9 cellular contexts compared by ENCODE assay signal in the genomic region with DNA sequence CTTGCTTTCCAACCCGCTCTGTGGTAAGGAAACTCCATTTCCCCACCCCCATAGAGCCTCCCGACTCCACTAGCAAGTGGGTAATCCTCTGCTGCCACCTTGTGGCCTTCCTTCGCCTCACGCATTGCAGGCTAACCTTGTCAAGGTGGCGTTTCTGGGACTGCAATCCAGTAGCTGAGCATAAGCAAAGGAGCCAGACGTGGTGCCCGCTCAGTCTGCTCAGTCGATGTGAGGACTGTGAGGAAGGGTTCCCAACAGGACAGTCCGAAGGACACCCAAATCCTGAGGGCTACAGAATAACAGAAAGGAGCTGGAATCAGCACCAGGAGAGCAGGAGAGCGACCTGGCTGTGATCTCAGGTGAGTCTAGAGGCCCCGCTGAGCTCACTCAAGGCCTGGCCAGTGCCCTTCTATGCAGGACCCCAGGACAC.
DNase-seq lines count a peak whose midpoint lies in the region; ATAC-seq and TF ChIP-seq lines count a peak whose summit lies in the region.
"Had no signal": no experiment of that assay in that cellular context is flagged by ENCODE, and none has a peak within 500 bp of the region (broad histone marks: within the 10 kb centered on the region; RNA-seq: fewer than 3 reads in every experiment).

No MANE protein-coding gene starts in this region.

- H2AFZ ChIP-seq in hepatocyte, result no peak overlapping the region
- no peak overlapping the region for H2AFZ ChIP-seq in smooth muscle cell (ENCODE audit: low read depth)

- no peaks in the 10 kb centered on the region for H3K9me3 ChIP-seq in hepatocyte (ENCODE audit: low read depth)
- no peaks in the 10 kb centered on the region for H3K9me3 ChIP-seq in smooth muscle cell (replicated peaks; ENCODE audit: low read depth)
- H3K9me3 ChIP-seq: BLaER1 treated with 17β-estradiol and CSF1 and Interleukin-3, amounts not matched to agents 10 nM and 100 nM had no signal

- H4K20me1 ChIP-seq in hepatocyte (ENCODE audit: insufficient read depth, poor library complexity, severe bottlenecking), result no peaks in the 10 kb centered on the region
- H4K20me1 ChIP-seq in smooth muscle cell (ENCODE audit: low read depth), result no peaks in the 10 kb centered on the region
- H4K20me1 ChIP-seq: BLaER1 treated with 17β-estradiol and CSF1 and Interleukin-3, amounts not matched to agents 10 nM and 100 nM had no signal

- H3K79me2 ChIP-seq in hepatocyte, result no peaks in the 10 kb centered on the region
- no peaks in the 10 kb centered on the region for H3K79me2 ChIP-seq in smooth muscle cell (ENCODE audit: low read depth)

- H3K4me1 ChIP-seq in hepatocyte (ENCODE audit: insufficient read depth) (no peaks in the 10 kb centered on the region), smooth muscle cell (ENCODE audit: low read depth) (no peaks in the 10 kb centered on the region)

- no peak overlapping the region for H3K9ac ChIP-seq in smooth muscle cell (ENCODE audit: low read depth)
- H3K9ac ChIP-seq: BLaER1 treated with 17β-estradiol and CSF1 and Interleukin-3, amounts not matched to agents 10 nM and 100 nM had no signal

- TF ChIP-seq CTCF in NB4 (IDR thresholded peaks at IDR 0.05; ENCODE audit: low read depth, low read length), result peak; percentile 97
- TF ChIP-seq CTCF in hepatocyte (IDR thresholded peaks at IDR 0.05; ENCODE audit: poor library complexity), result peak; percentile 95
- TF ChIP-seq CTCF in smooth muscle cell (IDR thresholded peaks at IDR 0.05; ENCODE audit: borderline replicate concordance, insufficient read depth, poor library complexity, severe bottlenecking), result peak; percentile 95

- H3K27me3 ChIP-seq in hepatocyte (no peaks in the 10 kb centered on the region), smooth muscle cell (ENCODE audit: low read depth) (no peaks in the 10 kb centered on the region)
- H3K27me3 ChIP-seq: BLaER1 treated with 17β-estradiol and CSF1 and Interleukin-3, amounts not matched to agents 10 nM and 100 nM had no signal

- H3K36me3 ChIP-seq in hepatocyte (replicated peaks; ENCODE audit: insufficient read depth, low read depth) (no peaks in the 10 kb centered on the region), smooth muscle cell (ENCODE audit: low read depth) (no peaks in the 10 kb centered on the region)
- H3K36me3 ChIP-seq: BLaER1 treated with 17β-estradiol and CSF1 and Interleukin-3, amounts not matched to agents 10 nM and 100 nM had no signal

- H3K4me2 ChIP-seq in hepatocyte, result no peak overlapping the region
- no peak overlapping the region for H3K4me2 ChIP-seq in smooth muscle cell

- TF ChIP-seq POLR2A in NB4 (IDR thresholded peaks at IDR 0.05; ENCODE audit: extremely low read depth, insufficient read length), result no peak

- WGBS in hepatocyte (ENCODE audit: low lambda C conversion rate, missing lambda C conversion rate), result 21% methylated on average over 11 of the region's 11 CpGs
- WGBS in smooth muscle cell (ENCODE audit: low lambda C conversion rate), result 23% methylated on average over 11 of the region's 11 CpGs

- H3K9me2 ChIP-seq in hepatocyte (replicated peaks; ENCODE audit: insufficient read depth), result no peaks in the 10 kb centered on the region

- DNase-seq in NCI-H187 (lab: John Stamatoyannopoulos, UW) (peak; percentile 44 to 60), NCI-H187 treated with DMSO at 0.1 percent for 48 hours (lab: John Stamatoyannopoulos, UW) (no peak), NB4 (ENCODE audit: low read depth) (peak; percentile 80), T-helper 1 cell (peak; percentile 30 to 69 (median 51)), amniotic stem cell (lab: John Stamatoyannopoulos, UW) (peak; percentile 20), hepatocyte (ENCODE audit: low spot score) (peak; percentile 94), smooth muscle cell (lab: John Stamatoyannopoulos, UW; ENCODE audit: unreplicated experiment) (peak; percentile 41)

- H3F3A ChIP-seq in smooth muscle cell (ENCODE audit: low read depth), result no peaks in the 10 kb centered on the region

- H3K27ac ChIP-seq in hepatocyte (no peak overlapping the region), smooth muscle cell (ENCODE audit: low read depth) (no peak overlapping the region)
- H3K27ac ChIP-seq: BLaER1 treated with 17β-estradiol and CSF1 and Interleukin-3, amounts not matched to agents 10 nM and 100 nM had no signal

- H3K4me3 ChIP-seq in NB4 (ENCODE audit: low read depth, low read length) (no peak overlapping the region), hepatocyte (no peak overlapping the region), smooth muscle cell (no peak overlapping the region)
- H3K4me3 ChIP-seq: BLaER1 treated with 17β-estradiol and CSF1 and Interleukin-3, amounts not matched to agents 10 nM and 100 nM had no signal

- peak; percentile 97 for ATAC-seq in HG02588 (IDR thresholded peaks at IDR 0.05; ENCODE audit: unreplicated experiment)
